Comparison of ENCODE assay signal across 13 cellular contexts in genomic region chr22:40486962-40487602, GRCh38.
A peak's percentile ranks its signal among the peaks of the same experiment; 100 is the strongest.
DNase-seq lines count a peak whose midpoint lies in the region; ATAC-seq and TF ChIP-seq lines count a peak whose summit lies in the region.
"Had no signal": no experiment of that assay in that cellular context is flagged by ENCODE, and none has a peak within 500 bp of the region (broad histone marks: within the 10 kb centered on the region; RNA-seq: fewer than 3 reads in every experiment).

No MANE protein-coding gene starts in this region.

- peak overlapping the region; percentile 18 for H3K27ac ChIP-seq in lower lobe of right lung
- peak overlapping the region; percentile 10 to 35 for H3K27ac ChIP-seq in uterus
- H3K27ac ChIP-seq: KMS-11 had no signal

- H3K27me3 ChIP-seq in lower lobe of right lung (ENCODE audit: low read depth) (no peaks in the 10 kb centered on the region), uterus (no peaks in the 10 kb centered on the region)

- H3K36me3 ChIP-seq in lower lobe of right lung (no peaks in the 10 kb centered on the region), uterus (no peaks in the 10 kb centered on the region)

- ATAC-seq in activated naive CD4-positive, alpha-beta T cell treated with anti-CD3 and anti-CD28 coated beads, Interleukin-2, amount 50 U/mL, for 72 hours, result peak; percentile 82 to 85
- ATAC-seq in activated CD8-positive, alpha-beta T cell treated with anti-CD3 and anti-CD28 coated beads, Interleukin-2, amount 10 ng/mL, durations not matched to agents 7 days and 5 days, result peak; percentile 38
- no peak for ATAC-seq in lower lobe of right lung
- no peak for ATAC-seq in GM18870 (IDR thresholded peaks at IDR 0.05; ENCODE audit: unreplicated experiment)

- H3K36me3 Mint-ChIP-seq in activated naive CD4-positive, alpha-beta T cell treated with anti-CD3 and anti-CD28 coated beads, Interleukin-2, amount 50 U/mL, for 72 hours, result peaks cover 0 to 5% of the 10 kb centered on the region in 2 donors
- peaks cover 3% of the 10 kb centered on the region for H3K36me3 Mint-ChIP-seq in activated naive CD4-positive, alpha-beta T cell treated with anti-CD3 and anti-CD28 coated beads for 36 hours (ENCODE audit: low read depth)
- H3K36me3 Mint-ChIP-seq in activated CD8-positive, alpha-beta T cell treated with anti-CD3 and anti-CD28 coated beads, Interleukin-2, amount 10 ng/mL, durations not matched to agents 7 days and 5 days (ENCODE audit: low read depth), result peaks cover 6% of the 10 kb centered on the region

- CTCF ChIA-PET in activated naive CD4-positive, alpha-beta T cell treated with anti-CD3 and anti-CD28 coated beads for 36 hours (lab: Charles Lee), result interaction anchor here (0.6 to 6.7 kb wide), 20 partner anchors 14 to 351 kb away, joined by 3 to 104 read pairs (median 4); no protein-coding TSS in a partner anchor
- CTCF ChIA-PET in activated CD8-positive, alpha-beta T cell treated with anti-CD3 and anti-CD28 coated beads, Interleukin-2, amount 10 ng/mL, durations not matched to agents 7 days and 5 days (lab: Charles Lee), result interaction anchor here (0.7 to 4.6 kb wide), 15 partner anchors 11 to 159 kb away, joined by 3 to 153 read pairs (median 4); partner anchors contain the start of gene MRTFA

- peaks cover 52% of the 10 kb centered on the region for H3K4me1 ChIP-seq in lower lobe of right lung
- peaks cover 8% of the 10 kb centered on the region in 2 donors for H3K4me1 ChIP-seq in uterus

- H3K4me3 ChIP-seq in lower lobe of right lung, result no peak overlapping the region
- H3K4me3 ChIP-seq in uterus, result no peak overlapping the region

- POLR2A ChIA-PET in activated CD8-positive, alpha-beta T cell treated with anti-CD3 and anti-CD28 coated beads, Interleukin-2, amount 10 ng/mL, durations not matched to agents 7 days and 5 days (lab: Charles Lee), result interaction anchor here (0.6 kb wide), 1 partner anchor 1436 kb away, joined by 4 read pairs; no protein-coding TSS in a partner anchor

- TF ChIP-seq POLR2A in uterus (IDR thresholded peaks at IDR 0.05), result no peak

- H3K27me3 Mint-ChIP-seq in activated naive CD4-positive, alpha-beta T cell treated with anti-CD3 and anti-CD28 coated beads for 36 hours (ENCODE audit: low read depth), result no peaks in the 10 kb centered on the region
- H3K27me3 Mint-ChIP-seq in activated CD8-positive, alpha-beta T cell treated with anti-CD3 and anti-CD28 coated beads, Interleukin-2, amount 10 ng/mL, durations not matched to agents 7 days and 5 days (ENCODE audit: low read depth), result no peaks in the 10 kb centered on the region

- TF ChIP-seq CTCF in lower lobe of right lung (IDR thresholded peaks at IDR 0.05), result no peak
- TF ChIP-seq CTCF in uterus (IDR thresholded peaks at IDR 0.05), result no peak

- H3K27ac Mint-ChIP-seq in activated naive CD4-positive, alpha-beta T cell treated with anti-CD3 and anti-CD28 coated beads, Interleukin-2, amount 50 U/mL, for 72 hours, result no peak overlapping the region
- no peak overlapping the region for H3K27ac Mint-ChIP-seq in activated naive CD4-positive, alpha-beta T cell treated with anti-CD3 and anti-CD28 coated beads for 36 hours
- H3K27ac Mint-ChIP-seq in activated CD8-positive, alpha-beta T cell treated with anti-CD3 and anti-CD28 coated beads, Interleukin-2, amount 10 ng/mL, durations not matched to agents 7 days and 5 days, result no peak overlapping the region
- H3K27ac Mint-ChIP-seq: activated T-helper 1 cell treated with anti-CD3 and anti-CD28 coated beads, Interleukin-12 subunit alpha, Interleukin-12 subunit beta, Interleukin-2, Interleukin-4 antibody, amounts not matched to agents 30 ng/mL and 10 ng/mL and 1 ng/mL, durations not matched to agents 14 hours and 24 hours and 36 hours had no signal

- no peak for DNase-seq in activated naive CD4-positive, alpha-beta T cell treated with anti-CD3 and anti-CD28 coated beads, Interleukin-2, amount 50 U/mL, for 72 hours (ENCODE audit: low spot score in 2 of 2)
- DNase-seq in activated naive CD4-positive, alpha-beta T cell treated with anti-CD3 and anti-CD28 coated beads for 36 hours, result no peak
- no peak for DNase-seq in activated CD8-positive, alpha-beta T cell treated with anti-CD3 and anti-CD28 coated beads, Interleukin-2, amount 10 ng/mL, durations not matched to agents 7 days and 5 days
- DNase-seq in lower lobe of right lung, result no peak
- DNase-seq in uterus, result no peak
- no peak for DNase-seq in GDM1 (lab: John Stamatoyannopoulos, UW)
- DNase-seq in cerebellum (ENCODE audit: low spot score), result no peak
- DNase-seq: glutamatergic neuron, Right ventricle myocardium superior, T-helper 9 cell had no signal

- no peaks in the 10 kb centered on the region for H3K9me3 ChIP-seq in lower lobe of right lung
- no peaks in the 10 kb centered on the region for H3K9me3 ChIP-seq in uterus

- no peaks in the 10 kb centered on the region for H3K9me3 Mint-ChIP-seq in activated naive CD4-positive, alpha-beta T cell treated with anti-CD3 and anti-CD28 coated beads, Interleukin-2, amount 50 U/mL, for 72 hours
- H3K9me3 Mint-ChIP-seq in activated naive CD4-positive, alpha-beta T cell treated with anti-CD3 and anti-CD28 coated beads for 36 hours, result no peaks in the 10 kb centered on the region
- H3K9me3 Mint-ChIP-seq in activated CD8-positive, alpha-beta T cell treated with anti-CD3 and anti-CD28 coated beads, Interleukin-2, amount 10 ng/mL, durations not matched to agents 7 days and 5 days (ENCODE audit: insufficient read depth), result no peaks in the 10 kb centered on the region
- H3K9me3 Mint-ChIP-seq: activated T-helper 1 cell treated with anti-CD3 and anti-CD28 coated beads, Interleukin-12 subunit alpha, Interleukin-12 subunit beta, Interleukin-2, Interleukin-4 antibody, amounts not matched to agents 30 ng/mL and 10 ng/mL and 1 ng/mL, durations not matched to agents 14 hours and 24 hours and 36 hours had no signal

- peaks cover 35% of the 10 kb centered on the region for H3K4me1 Mint-ChIP-seq in activated naive CD4-positive, alpha-beta T cell treated with anti-CD3 and anti-CD28 coated beads for 36 hours (ENCODE audit: low read depth)
- peaks cover 29% of the 10 kb centered on the region for H3K4me1 Mint-ChIP-seq in activated CD8-positive, alpha-beta T cell treated with anti-CD3 and anti-CD28 coated beads, Interleukin-2, amount 10 ng/mL, durations not matched to agents 7 days and 5 days (ENCODE audit: low read depth)

- intact Hi-C loops in activated naive CD4-positive, alpha-beta T cell treated with anti-CD3 and anti-CD28 coated beads for 36 hours (cut with micrococcal nuclease), result loop anchor here (1.0 to 2.0 kb wide), 2 partner anchors 24 to 50 kb away; no protein-coding TSS in a partner anchor
- intact Hi-C loops in lower lobe of right lung (cut with DNase I), result no loop called here
- intact Hi-C loops in uterus (cut with DNase I; ENCODE audit: low total_unique reads), result loop anchor here (10.0 kb wide), 1 partner anchor 52 kb away; no protein-coding TSS in a partner anchor

- H3K4me3 Mint-ChIP-seq in activated naive CD4-positive, alpha-beta T cell treated with anti-CD3 and anti-CD28 coated beads for 36 hours, result no peak overlapping the region
- no peak overlapping the region for H3K4me3 Mint-ChIP-seq in activated CD8-positive, alpha-beta T cell treated with anti-CD3 and anti-CD28 coated beads, Interleukin-2, amount 10 ng/mL, durations not matched to agents 7 days and 5 days
- H3K4me3 Mint-ChIP-seq: activated T-helper 1 cell treated with anti-CD3 and anti-CD28 coated beads, Interleukin-12 subunit alpha, Interleukin-12 subunit beta, Interleukin-2, Interleukin-4 antibody, amounts not matched to agents 30 ng/mL and 10 ng/mL and 1 ng/mL, durations not matched to agents 14 hours and 24 hours and 36 hours had no signal

Comparison
In these comparisons a context has a peak if more than half of its experiments do, and no peak if none do; other contexts are left out.
1. ATAC-seq: peak in activated naive CD4-positive, alpha-beta T cell treated with anti-CD3 and anti-CD28 coated beads, Interleukin-2, amount 50 U/mL, for 72 hours (2 of 2) and activated CD8-positive, alpha-beta T cell treated with anti-CD3 and anti-CD28 coated beads, Interleukin-2, amount 10 ng/mL, durations not matched to agents 7 days and 5 days (single experiment); none in lower lobe of right lung (0 of 2) and GM18870 (single experiment).